In the genomic region with DNA sequence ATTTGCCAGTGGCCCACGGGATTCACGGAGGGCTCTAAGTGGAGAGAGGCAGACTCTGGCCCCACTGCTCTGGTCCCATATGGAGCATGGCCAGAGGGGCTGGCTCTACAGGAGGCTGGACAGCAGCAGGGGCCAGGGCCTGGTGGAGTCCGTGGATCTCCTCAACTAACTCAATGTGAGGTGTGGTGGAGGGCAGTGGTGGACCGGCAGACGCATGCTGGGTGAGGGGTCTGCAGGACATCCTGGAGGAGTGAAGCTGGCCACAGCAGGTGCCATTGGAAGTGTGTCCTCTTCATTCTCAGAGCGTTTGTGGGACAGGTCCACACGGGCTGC, we compare ENCODE assay signal across 15 cellular contexts. TPM values are rescaled to one million over a fixed set of nuclear protein-coding genes. Genes with fewer than 3 reads are reported as not detected.
DNase-seq lines count a peak whose midpoint lies in the region; ATAC-seq, FAIRE-seq and TF ChIP-seq lines count a peak whose summit lies in the region.
"Had no signal": no experiment of that assay in that cellular context is flagged by ENCODE, and none has a peak within 500 bp of the region (broad histone marks: within the 10 kb centered on the region; RNA-seq: fewer than 3 reads in every experiment).

No MANE protein-coding gene starts in this region.

- intact Hi-C loops in Right ventricle myocardium inferior (cut with DNase I) (no loop called here), left cardiac atrium (cut with DNase I) (no loop called here), right lobe of liver (cut with DNase I) (no loop called here)
- intact Hi-C loops in activated CD8-positive, alpha-beta T cell treated with anti-CD3 and anti-CD28 coated beads for 36 hours (cut with micrococcal nuclease) = no loop called here

- WGBS in right lobe of liver (ENCODE audit: insufficient coverage, low coverage, low lambda C conversion rate, missing lambda C conversion rate) = 100% methylated on average over 3 of the region's 7 CpGs

- H3K27ac Mint-ChIP-seq in progenitor cell of endocrine pancreas = no peak overlapping the region
- no peak overlapping the region for H3K27ac Mint-ChIP-seq in activated CD8-positive, alpha-beta T cell treated with anti-CD3 and anti-CD28 coated beads for 36 hours
- H3K27ac Mint-ChIP-seq: CD8-positive, alpha-beta memory T cell had no signal

- CTCF ChIA-PET in activated CD8-positive, alpha-beta T cell treated with anti-CD3 and anti-CD28 coated beads for 36 hours (lab: Charles Lee) = interaction anchor here (1.0 to 3.0 kb wide), 3 partner anchors 28 to 429 kb away, joined by 3 to 14 read pairs (median 3); no protein-coding TSS in a partner anchor

- peak; percentile 23 for FAIRE-seq in bronchial epithelial cell (lab: Jason Lieb, UNC)
- FAIRE-seq: H1 had no signal

- H3K9me3 Mint-ChIP-seq in progenitor cell of endocrine pancreas (ENCODE audit: low read depth) = no peaks in the 10 kb centered on the region
- H3K9me3 Mint-ChIP-seq in activated CD8-positive, alpha-beta T cell treated with anti-CD3 and anti-CD28 coated beads for 36 hours = no peaks in the 10 kb centered on the region

- peaks cover 18% of the 10 kb centered on the region for H3K4me1 Mint-ChIP-seq in progenitor cell of endocrine pancreas (ENCODE audit: low read depth)
- no peaks in the 10 kb centered on the region for H3K4me1 Mint-ChIP-seq in activated CD8-positive, alpha-beta T cell treated with anti-CD3 and anti-CD28 coated beads for 36 hours (ENCODE audit: low read depth)
- H3K4me1 Mint-ChIP-seq: CD8-positive, alpha-beta memory T cell had no signal

- TF ChIP-seq POLR2A in right lobe of liver (IDR thresholded peaks at IDR 0.05) = no peak

- no peak overlapping the region for H3K4me3 Mint-ChIP-seq in progenitor cell of endocrine pancreas (ENCODE audit: low read depth)
- H3K4me3 Mint-ChIP-seq in activated CD8-positive, alpha-beta T cell treated with anti-CD3 and anti-CD28 coated beads for 36 hours = no peak overlapping the region
- H3K4me3 Mint-ChIP-seq: CD8-positive, alpha-beta memory T cell had no signal

- H3K27me3 ChIP-seq in bronchial epithelial cell (ENCODE audit: control insufficient read depth, insufficient read depth, low read length) (peaks cover 12% of the 10 kb centered on the region), right lobe of liver (no peaks in the 10 kb centered on the region)
- H3K27me3 ChIP-seq: BLaER1 had no signal

- H3K4me3 ChIP-seq in bronchial epithelial cell (ENCODE audit: low read depth, low read length) = no peak overlapping the region
- no peak overlapping the region for H3K4me3 ChIP-seq in right lobe of liver
- H3K4me3 ChIP-seq: BLaER1, HAP-1 had no signal

- no peaks in the 10 kb centered on the region for H3K36me3 Mint-ChIP-seq in progenitor cell of endocrine pancreas (ENCODE audit: insufficient read depth)
- no peaks in the 10 kb centered on the region for H3K36me3 Mint-ChIP-seq in activated CD8-positive, alpha-beta T cell treated with anti-CD3 and anti-CD28 coated beads for 36 hours (ENCODE audit: low read depth)
- H3K36me3 Mint-ChIP-seq: CD8-positive, alpha-beta memory T cell had no signal

- POLR2A ChIA-PET in activated CD8-positive, alpha-beta T cell treated with anti-CD3 and anti-CD28 coated beads for 36 hours (lab: Charles Lee) = no interaction called here

- DNase-seq in Right ventricle myocardium inferior (ENCODE audit: missing footprints) = peak; percentile 45
- DNase-seq in left cardiac atrium = no peak
- no peak for DNase-seq in bronchial epithelial cell (ENCODE audit: low read depth)
- DNase-seq in right lobe of liver = peak in 1 of 3 donors; percentile 44
- DNase-seq in progenitor cell of endocrine pancreas (ENCODE audit: low spot score, unreplicated experiment) = peak; percentile 8
- DNase-seq in occipital lobe (lab: John Stamatoyannopoulos, UW) = no peak
- no peak for DNase-seq in activated CD8-positive, alpha-beta T cell treated with anti-CD3 and anti-CD28 coated beads for 36 hours
- DNase-seq: AML-193, Caco-2 had no signal

- peaks cover 0 to 5% (median 0%) of the 10 kb centered on the region in 4 donors for H3K4me1 ChIP-seq in right lobe of liver
- H3K4me1 ChIP-seq: HAP-1 had no signal

- TF ChIP-seq CTCF in bronchial epithelial cell (IDR thresholded peaks at IDR 0.05; ENCODE audit: insufficient read depth, low read length, severe bottlenecking) (no peak), right lobe of liver (IDR thresholded peaks at IDR 0.05) (no peak), progenitor cell of endocrine pancreas (IDR thresholded peaks at IDR 0.05; ENCODE audit: unreplicated experiment) (no peak)
- TF ChIP-seq CTCF in activated CD8-positive, alpha-beta T cell treated with anti-CD3 and anti-CD28 coated beads for 36 hours (IDR thresholded peaks at IDR 0.05) = no peak

- H3K27me3 Mint-ChIP-seq in progenitor cell of endocrine pancreas = peaks cover 5% of the 10 kb centered on the region
- peaks cover 14% of the 10 kb centered on the region for H3K27me3 Mint-ChIP-seq in activated CD8-positive, alpha-beta T cell treated with anti-CD3 and anti-CD28 coated beads for 36 hours

- H3K36me3 ChIP-seq in bronchial epithelial cell (ENCODE audit: control insufficient read depth, insufficient read depth, low read length) (no peaks in the 10 kb centered on the region), right lobe of liver (no peaks in the 10 kb centered on the region)
- H3K36me3 ChIP-seq: BLaER1, HAP-1 had no signal

- H3K27ac ChIP-seq in right lobe of liver = no peak overlapping the region
- H3K27ac ChIP-seq: BLaER1 had no signal

- ATAC-seq in Right ventricle myocardium inferior (no peak), left cardiac atrium (no peak), right lobe of liver (peak in 3 of 4 donors; percentile 2 to 16 (median 4)), HG03095 (IDR thresholded peaks at IDR 0.05; ENCODE audit: unreplicated experiment) (no peak)
- ATAC-seq in activated CD8-positive, alpha-beta T cell treated with anti-CD3 and anti-CD28 coated beads for 36 hours = no peak

- no peaks in the 10 kb centered on the region for H3K9me3 ChIP-seq in right lobe of liver
- H3K9me3 ChIP-seq: BLaER1, Caco-2, HAP-1 had no signal

RNA-seq across cellular contexts. Expression of gene IGF2, which starts 15.6 kb away (rescaled TPM):
- total RNA-seq in Right ventricle myocardium inferior (80.9 TPM), left cardiac atrium (100 to 1,000 TPM in 1 of 2 donors, 10 to 100 TPM in 1; 94.3 to 114 TPM), bronchial epithelial cell (1.0 and 6.6 TPM in 2 replicates), right lobe of liver (100 to 1,000 TPM in 5 of 6 experiments, 10 to 100 TPM in 1; 86.6 to 289 (median 177) TPM), progenitor cell of endocrine pancreas (4,678 and 5,100 TPM in 2 replicates), occipital lobe (25.6 TPM)
- 1 to 10 TPM; 8.1 to 8.2 TPM for total RNA-seq in activated CD8-positive, alpha-beta T cell treated with anti-CD3 and anti-CD28 coated beads for 36 hours

RNA-seq across cellular contexts. Expression of gene INS, which starts 37.4 kb away (rescaled TPM):
- total RNA-seq in Right ventricle myocardium inferior = not detected
- total RNA-seq in left cardiac atrium = not detected
- not detected in 2 replicates for total RNA-seq in bronchial epithelial cell
- total RNA-seq in right lobe of liver = not detected
- total RNA-seq in progenitor cell of endocrine pancreas = 68.7 and 75.2 TPM in 2 replicates
- not detected for total RNA-seq in occipital lobe
- total RNA-seq in activated CD8-positive, alpha-beta T cell treated with anti-CD3 and anti-CD28 coated beads for 36 hours = not detected
- total RNA-seq: Caco-2; CD8-positive, alpha-beta memory T cell; Daoy; H1 had no signal

RNA-seq across cellular contexts. Expression of gene TH, which starts 48.0 kb away (rescaled TPM):
- total RNA-seq in Right ventricle myocardium inferior (not detected), left cardiac atrium (not detected), bronchial epithelial cell (under 0.01 and 0.13 TPM in 2 replicates), right lobe of liver (under 1 TPM in 2 of 6 experiments, not detected in 4; 0.51 to 0.64 TPM), progenitor cell of endocrine pancreas (0.53 and 1.1 TPM in 2 replicates), occipital lobe (not detected)
- not detected for total RNA-seq in activated CD8-positive, alpha-beta T cell treated with anti-CD3 and anti-CD28 coated beads for 36 hours
- total RNA-seq: Caco-2; CD8-positive, alpha-beta memory T cell; Daoy; H1 had no signal

Comparison
In these comparisons a context has a peak if more than half of its experiments do, and no peak if none do; other contexts are left out.
1. DNase-seq: peak in Right ventricle myocardium inferior (single experiment) and progenitor cell of endocrine pancreas (single experiment); none in left cardiac atrium (single experiment), bronchial epithelial cell (single experiment), occipital lobe (single experiment) and activated CD8-positive, alpha-beta T cell treated with anti-CD3 and anti-CD28 coated beads for 36 hours (single experiment).
2. ATAC-seq: peak in right lobe of liver (3 of 4); none in Right ventricle myocardium inferior (single experiment), left cardiac atrium (0 of 2), HG03095 (single experiment) and activated CD8-positive, alpha-beta T cell treated with anti-CD3 and anti-CD28 coated beads for 36 hours (single experiment).
3. RNA of gene IGF2, which starts 15.6 kb away (total RNA-seq): 4,678 to 5,100 TPM in progenitor cell of endocrine pancreas; 86.6 to 289 TPM in right lobe of liver, 94.3 to 114 TPM in left cardiac atrium, 80.9 TPM in Right ventricle myocardium inferior (single experiment), 25.6 TPM in occipital lobe (single experiment), 8.1 to 8.2 TPM in activated CD8-positive, alpha-beta T cell treated with anti-CD3 and anti-CD28 coated beads for 36 hours and 1.0 to 6.6 TPM in bronchial epithelial cell; every median in the first group is over 10 times any median in the second.
4. RNA of gene INS, which starts 37.4 kb away (total RNA-seq): 68.7 to 75.2 TPM in progenitor cell of endocrine pancreas; not detected in Right ventricle myocardium inferior (single experiment), not detected in left cardiac atrium, not detected in bronchial epithelial cell, not detected in right lobe of liver, not detected in occipital lobe (single experiment) and not detected in activated CD8-positive, alpha-beta T cell treated with anti-CD3 and anti-CD28 coated beads for 36 hours; every median in the first group is over 10 times any median in the second.